8 cellular contexts compared by ENCODE assay signal in the genomic region with DNA sequence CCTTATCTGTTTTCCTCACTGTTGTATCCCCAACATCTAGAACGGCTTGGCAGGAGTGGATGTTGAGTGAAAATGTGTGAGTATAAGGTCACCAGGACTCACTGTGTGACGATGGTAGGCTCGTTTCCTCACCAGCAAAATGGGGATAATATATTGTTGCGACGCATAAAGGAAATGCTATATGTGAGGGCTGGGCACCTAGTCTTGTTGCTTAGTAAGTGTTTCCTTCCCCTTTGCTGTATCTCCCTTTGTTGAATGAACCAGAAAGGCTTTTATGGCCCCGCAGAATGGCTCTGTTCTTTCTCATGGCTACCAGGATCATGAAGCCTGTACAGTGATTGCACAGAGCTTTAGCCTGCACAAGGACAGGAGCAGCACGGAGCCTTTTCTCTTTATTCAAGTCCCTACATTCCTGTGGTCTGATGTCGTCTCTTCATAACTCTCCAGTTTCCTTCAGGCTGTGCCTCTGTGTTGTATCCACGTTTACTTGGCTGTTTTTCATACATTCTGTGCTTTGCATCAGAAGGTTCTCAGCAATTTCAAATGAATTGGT. TPM values are rescaled to one million over a fixed set of nuclear protein-coding genes. Genes with fewer than 3 reads are reported as not detected.
DNase-seq lines count a peak whose midpoint lies in the region; ATAC-seq lines count a peak whose summit lies in the region.

No MANE protein-coding gene starts in this region.

- POLR2A ChIA-PET in activated naive CD8-positive, alpha-beta T cell treated with anti-CD3 and anti-CD28 coated beads, Interleukin-2, amount 10 ng/mL, durations not matched to agents 7 days and 5 days (lab: Charles Lee): no interaction called here

- no peak for DNase-seq in activated T-cell treated with anti-CD3 and anti-CD28 coated beads, Interleukin-2, amount 50 U/mL, for 72 hours
- DNase-seq in activated T-cell treated with anti-CD3 and anti-CD28 coated beads for 4 hours (no peak), hepatic stellate cell (ENCODE audit: low spot score) (peak; percentile 62), activated gamma-delta T cell treated with Interleukin-2 at 50 U/mL for 16 hours (no peak)
- no peak for DNase-seq in activated naive CD8-positive, alpha-beta T cell treated with anti-CD3 and anti-CD28 coated beads, Interleukin-2, amount 10 ng/mL, durations not matched to agents 7 days and 5 days
- no peak for DNase-seq in stimulated activated CD4-positive, alpha-beta T cell treated with anti-CD3 and anti-CD28 coated beads, Interleukin-4, amount 100 ng/mL, for 24 hours

- peak; percentile 43 to 59 for ATAC-seq in activated T-cell treated with anti-CD3 and anti-CD28 coated beads, Interleukin-2, amount 50 U/mL, for 72 hours (replicated peaks in 1 of 2)
- peak; percentile 61 for ATAC-seq in activated naive CD8-positive, alpha-beta T cell treated with anti-CD3 and anti-CD28 coated beads, Interleukin-2, amount 10 ng/mL, durations not matched to agents 7 days and 5 days (ENCODE audit: low read depth)
- ATAC-seq in stimulated activated memory B cell treated with anti-CD40 and anti-IgM and Interleukin-4, amounts not matched to agents 10 μg/mL and 1 μg/mL and 100 μg/mL, for 72 hours: no peak
- no peak for ATAC-seq in HG02852 (IDR thresholded peaks at IDR 0.05; ENCODE audit: unreplicated experiment)

- H3K27me3 Mint-ChIP-seq in activated T-cell treated with anti-CD3 and anti-CD28 coated beads, Interleukin-2, amount 50 U/mL, for 72 hours (ENCODE audit: low read depth): no peaks in the 10 kb centered on the region
- no peaks in the 10 kb centered on the region for H3K27me3 Mint-ChIP-seq in activated naive CD8-positive, alpha-beta T cell treated with anti-CD3 and anti-CD28 coated beads, Interleukin-2, amount 10 ng/mL, durations not matched to agents 7 days and 5 days
- H3K27me3 Mint-ChIP-seq in stimulated activated memory B cell treated with anti-CD40 and anti-IgM and Interleukin-4, amounts not matched to agents 10 μg/mL and 1 μg/mL and 100 μg/mL, for 72 hours: no peaks in the 10 kb centered on the region

- peaks cover 74% of the 10 kb centered on the region for H3K4me1 Mint-ChIP-seq in activated T-cell treated with anti-CD3 and anti-CD28 coated beads, Interleukin-2, amount 50 U/mL, for 72 hours (ENCODE audit: low read depth)
- H3K4me1 Mint-ChIP-seq in activated naive CD8-positive, alpha-beta T cell treated with anti-CD3 and anti-CD28 coated beads, Interleukin-2, amount 10 ng/mL, durations not matched to agents 7 days and 5 days: peaks cover 47% of the 10 kb centered on the region
- H3K4me1 Mint-ChIP-seq in stimulated activated memory B cell treated with anti-CD40 and anti-IgM and Interleukin-4, amounts not matched to agents 10 μg/mL and 1 μg/mL and 100 μg/mL, for 72 hours: peaks cover 72% of the 10 kb centered on the region

- H3K27ac Mint-ChIP-seq in activated T-cell treated with anti-CD3 and anti-CD28 coated beads, Interleukin-2, amount 50 U/mL, for 72 hours: peak overlapping the region; percentile 66
- peak overlapping the region; percentile 78 for H3K27ac Mint-ChIP-seq in activated naive CD8-positive, alpha-beta T cell treated with anti-CD3 and anti-CD28 coated beads, Interleukin-2, amount 10 ng/mL, durations not matched to agents 7 days and 5 days
- H3K27ac Mint-ChIP-seq in stimulated activated memory B cell treated with anti-CD40 and anti-IgM and Interleukin-4, amounts not matched to agents 10 μg/mL and 1 μg/mL and 100 μg/mL, for 72 hours: peak overlapping the region; percentile 69

- peaks cover 0 to 4% of the 10 kb centered on the region in 2 donors for H3K9me3 Mint-ChIP-seq in activated T-cell treated with anti-CD3 and anti-CD28 coated beads, Interleukin-2, amount 50 U/mL, for 72 hours
- H3K9me3 Mint-ChIP-seq in activated naive CD8-positive, alpha-beta T cell treated with anti-CD3 and anti-CD28 coated beads, Interleukin-2, amount 10 ng/mL, durations not matched to agents 7 days and 5 days: peaks cover 3% of the 10 kb centered on the region
- no peaks in the 10 kb centered on the region for H3K9me3 Mint-ChIP-seq in stimulated activated memory B cell treated with anti-CD40 and anti-IgM and Interleukin-4, amounts not matched to agents 10 μg/mL and 1 μg/mL and 100 μg/mL, for 72 hours

- peaks cover 2 to 10% of the 10 kb centered on the region in 2 donors for H3K36me3 Mint-ChIP-seq in activated T-cell treated with anti-CD3 and anti-CD28 coated beads, Interleukin-2, amount 50 U/mL, for 72 hours (ENCODE audit: insufficient read depth in 2 of 2)
- H3K36me3 Mint-ChIP-seq in activated naive CD8-positive, alpha-beta T cell treated with anti-CD3 and anti-CD28 coated beads, Interleukin-2, amount 10 ng/mL, durations not matched to agents 7 days and 5 days: peaks cover 25% of the 10 kb centered on the region
- peaks cover 20% of the 10 kb centered on the region for H3K36me3 Mint-ChIP-seq in stimulated activated memory B cell treated with anti-CD40 and anti-IgM and Interleukin-4, amounts not matched to agents 10 μg/mL and 1 μg/mL and 100 μg/mL, for 72 hours

- H3K4me3 Mint-ChIP-seq in activated T-cell treated with anti-CD3 and anti-CD28 coated beads, Interleukin-2, amount 50 U/mL, for 72 hours: peak overlapping the region; percentile 36 to 83
- H3K4me3 Mint-ChIP-seq in activated naive CD8-positive, alpha-beta T cell treated with anti-CD3 and anti-CD28 coated beads, Interleukin-2, amount 10 ng/mL, durations not matched to agents 7 days and 5 days: peak overlapping the region; percentile 70
- H3K4me3 Mint-ChIP-seq in stimulated activated memory B cell treated with anti-CD40 and anti-IgM and Interleukin-4, amounts not matched to agents 10 μg/mL and 1 μg/mL and 100 μg/mL, for 72 hours: peak overlapping the region; percentile 13

RNA-seq across cellular contexts. Expression of a gene that starts 5.4 kb away (rescaled TPM):
- total RNA-seq in activated T-cell treated with anti-CD3 and anti-CD28 coated beads, Interleukin-2, amount 50 U/mL, for 72 hours: 10 to 100 TPM; 62.5 to 65.3 TPM
- 10 to 100 TPM; 89.6 to 91.4 TPM for total RNA-seq in activated naive CD8-positive, alpha-beta T cell treated with anti-CD3 and anti-CD28 coated beads, Interleukin-2, amount 10 ng/mL, durations not matched to agents 7 days and 5 days

Comparison
In these comparisons a context has a peak if more than half of its experiments do, and no peak if none do; other contexts are left out.
1. ATAC-seq: peak in activated T-cell treated with anti-CD3 and anti-CD28 coated beads, Interleukin-2, amount 50 U/mL, for 72 hours (2 of 2) and activated naive CD8-positive, alpha-beta T cell treated with anti-CD3 and anti-CD28 coated beads, Interleukin-2, amount 10 ng/mL, durations not matched to agents 7 days and 5 days (single experiment); none in stimulated activated memory B cell treated with anti-CD40 and anti-IgM and Interleukin-4, amounts not matched to agents 10 μg/mL and 1 μg/mL and 100 μg/mL, for 72 hours (single experiment) and HG02852 (single experiment).
2. H3K4me3 Mint-ChIP-seq: peak in every context shown above with its lines; median percentile 70 in activated naive CD8-positive, alpha-beta T cell treated with anti-CD3 and anti-CD28 coated beads, Interleukin-2, amount 10 ng/mL, durations not matched to agents 7 days and 5 days; 60 in activated T-cell treated with anti-CD3 and anti-CD28 coated beads, Interleukin-2, amount 50 U/mL, for 72 hours; 13 in stimulated activated memory B cell treated with anti-CD40 and anti-IgM and Interleukin-4, amounts not matched to agents 10 μg/mL and 1 μg/mL and 100 μg/mL, for 72 hours.
3. Peak in every context shown above with its lines, with median percentiles within 50 percentile points of each other: H3K27ac Mint-ChIP-seq.